Comparison of ENCODE assay signal across 8 cellular contexts in the genomic region with DNA sequence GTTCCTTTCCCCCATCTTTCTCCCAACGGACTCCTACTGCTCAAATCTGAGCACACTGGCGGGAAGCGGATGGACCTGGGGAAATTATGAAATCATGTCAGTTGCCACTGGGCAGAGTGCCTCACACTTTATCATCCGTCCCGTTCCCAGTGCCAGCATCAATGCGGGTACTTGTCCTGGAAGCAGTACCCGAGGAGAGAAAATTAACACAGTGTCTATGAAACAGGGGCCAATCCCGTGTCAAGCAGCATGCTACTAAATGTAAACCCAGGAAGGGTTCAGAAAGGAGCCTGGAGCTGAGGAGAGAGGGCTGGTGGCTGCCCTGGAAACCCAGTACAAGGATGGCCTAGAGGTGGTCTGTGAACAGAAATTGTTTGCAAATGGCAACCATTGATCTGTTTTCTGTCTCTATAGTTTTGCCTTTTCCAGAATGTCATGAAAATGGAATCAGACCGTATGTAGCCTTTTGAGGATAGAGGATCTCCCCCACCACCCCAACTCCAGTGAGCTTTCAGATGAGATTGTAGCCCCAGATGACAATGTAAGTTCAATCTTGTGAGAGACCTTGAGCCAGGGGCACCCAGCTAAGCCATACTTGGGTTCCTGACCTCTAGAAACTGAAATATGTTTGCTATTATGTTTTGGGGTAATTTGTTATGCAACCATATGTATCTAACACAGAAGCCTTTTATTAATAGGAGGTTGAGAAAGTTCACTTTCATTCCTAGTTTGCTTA. TPM values are rescaled to one million over a fixed set of nuclear protein-coding genes. Genes with fewer than 3 reads are reported as not detected.
DNase-seq lines count a peak whose midpoint lies in the region; ATAC-seq and TF ChIP-seq lines count a peak whose summit lies in the region.

No MANE protein-coding gene starts in this region.

- H3K27me3 Mint-ChIP-seq in naive thymus-derived CD8-positive, alpha-beta T cell = peaks cover 0 to 9% (median 2%) of the 10 kb centered on the region in 5 donors

- H3K4me3 Mint-ChIP-seq in naive thymus-derived CD8-positive, alpha-beta T cell = peak overlapping the region; percentile 80 to 90 (median 84)

- peak overlapping the region in 4 of 10 donors; percentile 11 to 70 (median 18) for H3K27ac Mint-ChIP-seq in naive thymus-derived CD8-positive, alpha-beta T cell

- ATAC-seq in naive thymus-derived CD8-positive, alpha-beta T cell = no peak
- ATAC-seq in HG02938 (IDR thresholded peaks at IDR 0.05; ENCODE audit: unreplicated experiment) (no peak), GM21576 (IDR thresholded peaks at IDR 0.05; ENCODE audit: unreplicated experiment) (no peak)

- H3K4me3 ChIP-seq in epithelial cell of esophagus (ENCODE audit: low read length) = peak overlapping the region; percentile 61

- POLR2A ChIA-PET in naive thymus-derived CD8-positive, alpha-beta T cell (lab: Charles Lee) = no interaction called here

- H3K36me3 Mint-ChIP-seq in naive thymus-derived CD8-positive, alpha-beta T cell = no peaks in the 10 kb centered on the region

- no peak for TF ChIP-seq CTCF in epithelial cell of esophagus (IDR thresholded peaks at IDR 0.05; ENCODE audit: insufficient read depth, low read depth, low read length, missing control alignments)

- DNase-seq in NCI-H748 (lab: John Stamatoyannopoulos, UW; ENCODE audit: unreplicated experiment) = peak; percentile 36
- no peak for DNase-seq in NCI-H748 treated with DMSO at 0.1 percent for 48 hours (lab: John Stamatoyannopoulos, UW)
- peak; percentile 57 for DNase-seq in SHP77 treated with DMSO at 0.1 percent for 48 hours (lab: John Stamatoyannopoulos, UW)
- peak; percentile 50 for DNase-seq in epithelial cell of esophagus (ENCODE audit: low read depth)
- no peak for DNase-seq in naive thymus-derived CD8-positive, alpha-beta T cell
- no peak for DNase-seq in SKM-1 treated with dmso at 0.1 percent for 144 hours (lab: John Stamatoyannopoulos, UW; ENCODE audit: unreplicated experiment)

- H3K4me1 Mint-ChIP-seq in naive thymus-derived CD8-positive, alpha-beta T cell = peaks cover 7 to 34% (median 16%) of the 10 kb centered on the region in 4 donors

- no peaks in the 10 kb centered on the region for H3K9me3 Mint-ChIP-seq in naive thymus-derived CD8-positive, alpha-beta T cell

RNA-seq across cellular contexts. Expression of a gene that starts 0.9 kb away (rescaled TPM):
- total RNA-seq in naive thymus-derived CD8-positive, alpha-beta T cell = 1 to 10 TPM; 3.9 to 7.0 TPM
- polyA plus RNA-seq in naive thymus-derived CD8-positive, alpha-beta T cell = 1 to 10 TPM in 2 of 3 donors, under 1 TPM in 1; 0.90 to 9.0 (median 1.5) TPM

Comparison
In these comparisons a context has a peak if more than half of its experiments do, and no peak if none do; other contexts are left out.
1. DNase-seq: peak in NCI-H748 (single experiment), SHP77 treated with DMSO at 0.1 percent for 48 hours (single experiment) and epithelial cell of esophagus (single experiment); none in NCI-H748 treated with DMSO at 0.1 percent for 48 hours (single experiment), naive thymus-derived CD8-positive, alpha-beta T cell (0 of 10) and SKM-1 treated with dmso at 0.1 percent for 144 hours (single experiment).